In genomic region chr15:41828747-41829270, GRCh38 we compare ENCODE assay signal across 8 cellular contexts. TPM values are rescaled to one million over a fixed set of nuclear protein-coding genes. Genes with fewer than 3 reads are reported as not detected.
DNase-seq lines count a peak whose midpoint lies in the region; ATAC-seq, FAIRE-seq and TF ChIP-seq lines count a peak whose summit lies in the region.

No MANE protein-coding gene starts in this region.

- intact Hi-C loops in breast epithelium (cut with DNase I; ENCODE audit: low total_unique reads): no loop called here

- DNase-seq in A549 (ENCODE audit: low read depth in 1 of 2, low spot score in 1 of 2) (no peak), HuH-7 (ENCODE audit: low spot score) (peak; percentile 33), breast epithelium (ENCODE audit: low spot score in 2 of 2) (no peak), NCI-H446 (lab: John Stamatoyannopoulos, UW) (no peak), epidermal melanocyte (ENCODE audit: insufficient read length, low spot score) (no peak), HT-29 (ENCODE audit: low spot score) (no peak)

- H3K4me1 ChIP-seq in A549 (0 out of 3 replicates have a peak, but pooled peaks cover 7% of the 10 kb centered on the region), breast epithelium (peaks cover 0 to 6% of the 10 kb centered on the region in 2 donors), mononuclear cell (ENCODE audit: insufficient read depth, low read length) (peaks cover 45% of the 10 kb centered on the region)

- no peaks in the 10 kb centered on the region for H3K9me3 ChIP-seq in A549
- no peaks in the 10 kb centered on the region for H3K9me3 ChIP-seq in breast epithelium
- H3K9me3 ChIP-seq in mononuclear cell (ENCODE audit: low read depth, low read length): no peaks in the 10 kb centered on the region

- no peaks in the 10 kb centered on the region for H3K36me3 ChIP-seq in breast epithelium

- CTCF ChIA-PET in A549 (lab: Yijun Ruan, JAX): no interaction called here

- TF ChIP-seq EP300 in A549 (IDR thresholded peaks at IDR 0.05): no peak

- 21% methylated on average over 7 of the region's 7 CpGs for WGBS in A549 (ENCODE audit: missing lambda C conversion rate)

- TF ChIP-seq POLR2A in A549 (IDR thresholded peaks at IDR 0.05; ENCODE audit: low read length) (no peak), breast epithelium (IDR thresholded peaks at IDR 0.05) (no peak)

- peak overlapping the region; percentile 92 for H3K4me2 ChIP-seq in A549

- H3K4me3 ChIP-seq in A549 (peak overlapping the region; percentile 65), breast epithelium (peak overlapping the region; percentile 59 to 84 (median 70)), mononuclear cell (ENCODE audit: low read length) (peak overlapping the region; percentile 87)

- H3K27ac ChIP-seq in A549 (peak overlapping the region; percentile 70 to 83; a peak in 4 of 6 replicates), breast epithelium (peak overlapping the region; percentile 82 to 92)

- FAIRE-seq in A549 (lab: Jason Lieb, UNC): no peak

- no peaks in the 10 kb centered on the region for H3K27me3 ChIP-seq in breast epithelium
- H3K27me3 ChIP-seq in mononuclear cell (ENCODE audit: insufficient read depth, low read length): no peaks in the 10 kb centered on the region

- ATAC-seq in A549 (no peak), GM21515 (IDR thresholded peaks at IDR 0.05; ENCODE audit: unreplicated experiment) (no peak)

- no peak for TF ChIP-seq RAD21 in A549 (conservative IDR thresholded peaks at IDR 0.05 in 1 of 2, IDR thresholded peaks at IDR 0.05 in 1 of 2)

- TF ChIP-seq CTCF in A549 (IDR thresholded peaks at IDR 0.05): no peak
- TF ChIP-seq CTCF in breast epithelium (IDR thresholded peaks at IDR 0.05): no peak

- POLR2A ChIA-PET in A549 (lab: Yijun Ruan, JAX): no interaction called here

TF ChIP-seq in A549, 52 proteins besides CTCF, POLR2A, EP300 and RAD21:
- TF ChIP-seq ESRRA (IDR thresholded peaks at IDR 0.05; ENCODE audit: borderline replicate concordance, low read length) (no peak), NFE2L2 (conservative IDR thresholded peaks at IDR 0.05; ENCODE audit: low read length) (no peak), NPAS2 (CRISPR knock-in tag; IDR thresholded peaks at IDR 0.05; ENCODE audit: borderline replicate concordance) (no peak), HDAC2 (IDR thresholded peaks at IDR 0.05) (no peak), ZSCAN20 (CRISPR knock-in tag; IDR thresholded peaks at IDR 0.05) (no peak)

RNA-seq across cellular contexts. Expression of gene JMJD7, which starts 0.9 kb away (rescaled TPM):
- 3.1 and 3.8 TPM in 2 replicates for polyA plus RNA-seq in A549 (2011; rRNA removed)
- polyA plus RNA-seq in A549 (2012; cell fraction: cytosol; rRNA removed): 5.7 and 6.1 TPM in 2 replicates
- 15.8 and 21.4 TPM in 2 replicates for polyA plus RNA-seq in A549 (2012; cell fraction: nucleus; rRNA removed)
- 3.0 to 3.9 TPM (median 3.4 TPM) in 3 replicates for polyA plus RNA-seq in A549 (2017; fragmentation: RNase III; extraction: RNeasy Plus Mini Kit Qiagen cat#74134 plus additional on column Dnase treatment)
- 1.2 and 3.7 TPM in 2 replicates for polyA minus RNA-seq in A549 (2011; rRNA and poly(A)+ RNA removed)
- total RNA-seq in breast epithelium: 10 to 100 TPM in 1 of 3 donors, 1 to 10 TPM in 2; 7.8 to 20.8 (median 8.8) TPM
- total RNA-seq in mononuclear cell: 9.1 TPM
- total RNA-seq in HT-29 (2014; rRNA removed; shearing (Covaris generic)): 14.1 and 16.2 TPM in 2 replicates

RNA-seq across cellular contexts. Expression of gene PLA2G4B, which starts 9.8 kb away (rescaled TPM):
- polyA plus RNA-seq in A549 (2011; rRNA removed) (1.7 and 2.6 TPM in 2 replicates), A549 (2017; fragmentation: RNase III; extraction: RNeasy Plus Mini Kit Qiagen cat#74134 plus additional on column Dnase treatment) (2.2 to 2.7 TPM (median 2.2 TPM) in 3 replicates)
- polyA plus RNA-seq in A549 (2012; cell fraction: cytosol; rRNA removed): 2.4 TPM in 2 replicates
- polyA plus RNA-seq in A549 (2012; cell fraction: nucleus; rRNA removed): 32.2 and 37.9 TPM in 2 replicates
- 0.68 and 1.7 TPM in 2 replicates for polyA minus RNA-seq in A549 (2011; rRNA and poly(A)+ RNA removed)
- total RNA-seq in breast epithelium (10 to 100 TPM in 2 of 3 donors, 1 to 10 TPM in 1; 3.2 to 11.0 (median 10.2) TPM), mononuclear cell (4.2 TPM)
- 3.7 and 4.6 TPM in 2 replicates for total RNA-seq in HT-29 (2014; rRNA removed; shearing (Covaris generic))

RNA-seq across cellular contexts. Expression of gene MAPKBP1, which starts 54.5 kb away (rescaled TPM):
- polyA plus RNA-seq in A549 (2011; rRNA removed) (2.5 and 4.3 TPM in 2 replicates), A549 (2017; fragmentation: RNase III; extraction: RNeasy Plus Mini Kit Qiagen cat#74134 plus additional on column Dnase treatment) (6.1 to 6.2 TPM (median 6.1 TPM) in 3 replicates)
- polyA plus RNA-seq in A549 (2012; cell fraction: cytosol; rRNA removed): 2.2 and 3.1 TPM in 2 replicates
- polyA plus RNA-seq in A549 (2012; cell fraction: nucleus; rRNA removed): 15.6 and 17.5 TPM in 2 replicates
- 12.4 and 18.0 TPM in 2 replicates for polyA minus RNA-seq in A549 (2011; rRNA and poly(A)+ RNA removed)
- total RNA-seq in breast epithelium (10 to 100 TPM; 11.5 to 29.3 (median 24.3) TPM), mononuclear cell (10.5 TPM)
- total RNA-seq in HT-29 (2014; rRNA removed; shearing (Covaris generic)): 13.1 and 15.4 TPM in 2 replicates
